9 cellular contexts compared by ENCODE assay signal in the genomic region with DNA sequence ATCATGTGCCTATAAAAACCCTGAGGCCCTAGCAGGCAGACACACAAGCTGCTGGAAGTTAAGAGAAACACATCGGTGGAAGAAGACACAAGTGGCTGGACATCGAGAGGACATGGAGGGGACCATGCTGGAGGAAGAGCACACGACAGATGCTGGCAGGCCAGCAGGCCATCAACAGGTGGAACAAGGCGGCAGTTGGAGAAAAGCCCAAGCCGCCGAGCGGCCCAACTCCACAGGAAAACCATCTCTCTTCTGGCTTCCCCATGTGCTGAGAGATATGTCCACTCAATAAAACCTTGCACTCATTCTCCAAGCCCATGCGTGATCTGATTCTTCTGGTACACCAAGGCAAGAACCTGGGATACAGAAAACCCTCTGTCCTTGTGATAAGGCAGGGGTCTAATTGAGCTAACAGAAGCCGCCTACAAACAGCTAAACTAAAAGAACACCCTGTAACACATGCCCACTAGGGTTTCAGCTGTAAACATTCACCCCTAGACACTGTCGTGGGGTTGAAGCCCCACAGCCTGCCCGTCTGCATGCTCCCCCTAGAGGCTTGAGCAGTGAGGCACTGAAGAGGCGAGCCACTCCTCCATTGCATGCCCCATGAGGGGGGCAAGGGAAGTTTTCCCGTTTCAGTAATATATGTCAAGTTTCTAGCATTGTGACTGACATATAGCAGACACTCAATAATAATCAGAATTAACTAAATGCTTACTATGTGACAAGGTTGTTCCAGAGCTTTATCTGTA. TPM values are rescaled to one million over a fixed set of nuclear protein-coding genes. Genes with fewer than 3 reads are reported as not detected.
DNase-seq lines count a peak whose midpoint lies in the region; ATAC-seq and TF ChIP-seq lines count a peak whose summit lies in the region.
"Had no signal": no experiment of that assay in that cellular context is flagged by ENCODE, and none has a peak within 500 bp of the region (broad histone marks: within the 10 kb centered on the region; RNA-seq: fewer than 3 reads in every experiment).

No MANE protein-coding gene starts in this region.

- no peaks in the 10 kb centered on the region for H4K20me1 ChIP-seq in Loucy (ENCODE audit: insufficient read depth, low read length, poor library complexity, severe bottlenecking)

- no peaks in the 10 kb centered on the region for H3K9me2 ChIP-seq in Loucy (replicated peaks; ENCODE audit: low read depth, low read length)

- H3K4me2 ChIP-seq in Loucy (ENCODE audit: low read depth, low read length, poor library complexity, severe bottlenecking), result no peak overlapping the region

- no peak overlapping the region for H3K4me3 ChIP-seq in Loucy (ENCODE audit: low read length, poor library complexity, severe bottlenecking)

- no peaks in the 10 kb centered on the region for H3K4me1 ChIP-seq in Loucy (ENCODE audit: insufficient read depth, low read length, poor library complexity, severe bottlenecking)

- no peak overlapping the region for H3K9ac ChIP-seq in Loucy (ENCODE audit: low read depth, low read length, poor library complexity, severe bottlenecking)

- TF ChIP-seq CTCF in 22Rv1 (IDR thresholded peaks at IDR 0.05), result peak; percentile 43
- TF ChIP-seq CTCF in GM13976 (IDR thresholded peaks at IDR 0.05; ENCODE audit: borderline replicate concordance, control extremely low read depth, extremely low read depth, insufficient read depth, missing control alignments), result peak; percentile 50
- peak; percentile 75 for TF ChIP-seq CTCF in Loucy (conservative IDR thresholded peaks at IDR 0.05; ENCODE audit: low read length)

- no peak overlapping the region for H3K27ac ChIP-seq in 22Rv1

- no peaks in the 10 kb centered on the region for H3K27me3 ChIP-seq in Loucy (ENCODE audit: insufficient read depth, low read length, poor library complexity, severe bottlenecking)

- no peaks in the 10 kb centered on the region for H3K79me2 ChIP-seq in Loucy (ENCODE audit: insufficient read depth, low read length)

- ATAC-seq in GM18907 (IDR thresholded peaks at IDR 0.05; ENCODE audit: unreplicated experiment), result no peak

- H3K36me3 ChIP-seq in Loucy (ENCODE audit: insufficient read depth, low read length), result no peaks in the 10 kb centered on the region

- H3K9me3 ChIP-seq in Loucy (ENCODE audit: insufficient read depth, low read depth, low read length), result no peaks in the 10 kb centered on the region

- DNase-seq in GM13976 (ENCODE audit: low spot score), result no peak
- DNase-seq in dermis blood vessel endothelial cell, result peak; percentile 36
- DNase-seq in T-helper 9 cell, result no peak
- DNase-seq in NCI-H446 (lab: John Stamatoyannopoulos, UW), result no peak
- no peak for DNase-seq in NCI-H1105 treated with DMSO at 0.1 percent for 48 hours (lab: John Stamatoyannopoulos, UW)
- DNase-seq: activated CD4-positive, alpha-beta T cell treated with anti-CD3 and anti-CD28 coated beads for 1 hour had no signal

- no peak overlapping the region; the same call in 1 of the 2 replicates for H2AFZ ChIP-seq in Loucy (ENCODE audit: low read length)

- in situ Hi-C loops in GM13976 (cut with MboI; ENCODE audit: low sequenced_read_pairs, unreplicated experiment), result no loop called here

- H3F3A ChIP-seq in Loucy (ENCODE audit: low read depth), result no peaks in the 10 kb centered on the region

RNA-seq across cellular contexts. Expression of a gene that starts 39.0 kb away (rescaled TPM):
- not detected in 2 replicates for total RNA-seq in dermis blood vessel endothelial cell

RNA-seq across cellular contexts. Expression of a gene that starts 41.4 kb away (rescaled TPM):
- total RNA-seq in dermis blood vessel endothelial cell, result not detected in 2 replicates
